Comparison of ENCODE assay signal across 12 cellular contexts in genomic region chr3:30632065-30632464, GRCh38. TPM values are rescaled to one million over a fixed set of nuclear protein-coding genes. Genes with fewer than 3 reads are reported as not detected.
DNase-seq lines count a peak whose midpoint lies in the region; ATAC-seq and TF ChIP-seq lines count a peak whose summit lies in the region.
"Had no signal": no experiment of that assay in that cellular context is flagged by ENCODE, and none has a peak within 500 bp of the region (broad histone marks: within the 10 kb centered on the region; RNA-seq: fewer than 3 reads in every experiment).

No MANE protein-coding gene starts in this region.

- H3K36me3 ChIP-seq in A673 (ENCODE audit: insufficient read depth, low read length, poor library complexity, severe bottlenecking) (no peaks in the 10 kb centered on the region), mesenchymal stem cell (ENCODE audit: control insufficient read depth in 1 of 2, insufficient read depth in 2 of 2, low read depth in 1 of 2, low read length in 2 of 2) (peaks cover 0 to 81% of the 10 kb centered on the region in 2 experiments)
- H3K36me3 ChIP-seq: thoracic aorta had no signal

- no peaks in the 10 kb centered on the region for H3K9me3 Mint-ChIP-seq in activated naive CD8-positive, alpha-beta T cell treated with anti-CD3 and anti-CD28 coated beads, Interleukin-2, amount 50 U/mL, for 24 hours

- H3K4me3 ChIP-seq in A673 (ENCODE audit: low read depth, low read length, poor library complexity, severe bottlenecking) (no peak overlapping the region), mesenchymal stem cell (ENCODE audit: insufficient read depth in 1 of 2, low read depth in 1 of 2, low read length in 2 of 2) (no peak overlapping the region)
- H3K4me3 ChIP-seq: thoracic aorta had no signal

- 79% methylated on average over 2 of the region's 3 CpGs for WGBS in mesenchymal stem cell

- POLR2A ChIA-PET in A673 (lab: Charles Lee; ENCODE audit: low non-redundant PET) = no interaction called here

- no peak overlapping the region for H2BK12ac ChIP-seq in mesenchymal stem cell (ENCODE audit: low read length in 2 of 2)

- H4K91ac ChIP-seq in mesenchymal stem cell (ENCODE audit: low read length) = no peak overlapping the region

- H3K4me2 ChIP-seq in mesenchymal stem cell (ENCODE audit: low read length, poor library complexity, severe bottlenecking) = no peak overlapping the region

- H2BK15ac ChIP-seq in mesenchymal stem cell (ENCODE audit: low read depth, poor library complexity, severe bottlenecking) = no peak overlapping the region

- H3K27ac ChIP-seq in A673 (ENCODE audit: low read depth, low read length, poor library complexity, severe bottlenecking) = peak overlapping the region; percentile 26
- H3K27ac ChIP-seq in mesenchymal stem cell (ENCODE audit: low read length, poor library complexity, severe bottlenecking) = no peak overlapping the region

- no peak overlapping the region for H3K23ac ChIP-seq in mesenchymal stem cell (ENCODE audit: low read length in 2 of 2)

- H2BK120ac ChIP-seq in mesenchymal stem cell (ENCODE audit: low read depth, low read length) = no peak overlapping the region

- H3K4ac ChIP-seq in mesenchymal stem cell (ENCODE audit: low read depth in 1 of 2, low read length in 2 of 2) = no peak overlapping the region

- peak overlapping the region; percentile 93 for H3K27ac Mint-ChIP-seq in activated naive CD8-positive, alpha-beta T cell treated with anti-CD3 and anti-CD28 coated beads, Interleukin-2, amount 50 U/mL, for 24 hours

- intact Hi-C loops in A673 (cut with micrococcal nuclease; ENCODE audit: unreplicated experiment) = no loop called here

- no peak overlapping the region for H2BK5ac ChIP-seq in mesenchymal stem cell (ENCODE audit: low read depth, low read length, poor library complexity, severe bottlenecking)

- peaks cover 98% of the 10 kb centered on the region for H3K4me1 Mint-ChIP-seq in activated naive CD8-positive, alpha-beta T cell treated with anti-CD3 and anti-CD28 coated beads, Interleukin-2, amount 50 U/mL, for 24 hours

- BruUV-seq in A673 (replicated peaks; lab: Mats Ljungman, UMichigan) = no TSS peak

- no peaks in the 10 kb centered on the region for H3K27me3 Mint-ChIP-seq in activated naive CD8-positive, alpha-beta T cell treated with anti-CD3 and anti-CD28 coated beads, Interleukin-2, amount 50 U/mL, for 24 hours

- no peak for ATAC-seq in activated naive CD8-positive, alpha-beta T cell treated with anti-CD3 and anti-CD28 coated beads, Interleukin-2, amount 50 U/mL, for 24 hours

- H3K9me3 ChIP-seq in A673 (ENCODE audit: low read depth, low read length, poor library complexity, severe bottlenecking) (no peaks in the 10 kb centered on the region), mesenchymal stem cell (ENCODE audit: control insufficient read depth, low read length) (no peaks in the 10 kb centered on the region)

- H3K27me3 ChIP-seq in A673 (replicated peaks; ENCODE audit: insufficient read depth, low read depth, low read length, poor library complexity) (no peaks in the 10 kb centered on the region), mesenchymal stem cell (ENCODE audit: control insufficient read depth in 1 of 2, insufficient read depth in 1 of 2, low read length in 2 of 2) (no peaks in the 10 kb centered on the region)

- no peak overlapping the region for H4K8ac ChIP-seq in mesenchymal stem cell (ENCODE audit: low read length)

- DNase-seq in A673 (ENCODE audit: low spot score) = peak; percentile 63
- peak; percentile 41 for DNase-seq in HCEC 1CT
- no peak for DNase-seq in activated naive CD8-positive, alpha-beta T cell treated with anti-CD3 and anti-CD28 coated beads, Interleukin-2, amount 50 U/mL, for 24 hours
- DNase-seq in mesenchymal stem cell = peak; percentile 40
- DNase-seq in ecto neural progenitor cell (ENCODE audit: low spot score) = no peak
- no peak for DNase-seq in stimulated activated CD4-positive, alpha-beta T cell treated with anti-CD3 and anti-CD28 coated beads, Interleukin-15, amount 100 ng/mL, for 24 hours
- no peak for DNase-seq in SK-N-DZ (ENCODE audit: low spot score)
- DNase-seq in NCI-H2029 (lab: John Stamatoyannopoulos, UW) = no peak
- DNase-seq: activated CD8-positive, alpha-beta memory T cell treated with anti-CD3 and anti-CD28 coated beads, Interleukin-2, amount 50 U/mL, for 4 hours; effector CD8-positive, alpha-beta T cell; kidney glomerular epithelial cell had no signal

- TF ChIP-seq CTCF in A673 (conservative IDR thresholded peaks at IDR 0.05; ENCODE audit: low read depth, low read length) = no peak

- H2AFZ ChIP-seq in mesenchymal stem cell (ENCODE audit: low read depth, low read length) = no peak overlapping the region

- H3K36me3 Mint-ChIP-seq in activated naive CD8-positive, alpha-beta T cell treated with anti-CD3 and anti-CD28 coated beads, Interleukin-2, amount 50 U/mL, for 24 hours (ENCODE audit: low read depth) = peaks cover 67% of the 10 kb centered on the region

- H3K79me1 ChIP-seq in mesenchymal stem cell (replicated peaks; ENCODE audit: low read length, poor library complexity, severe bottlenecking) = peaks cover 8% of the 10 kb centered on the region

- no peak overlapping the region for H3K18ac ChIP-seq in mesenchymal stem cell (ENCODE audit: low read depth in 1 of 2, low read length in 2 of 2)

- no peak overlapping the region for H2AK5ac ChIP-seq in mesenchymal stem cell (ENCODE audit: low read length, severe bottlenecking)

- H3K14ac ChIP-seq in mesenchymal stem cell (ENCODE audit: low read length in 2 of 2) = no peak overlapping the region

- H3K9ac ChIP-seq in mesenchymal stem cell (ENCODE audit: low read length) = peak overlapping the region; percentile 9

- H3K4me3 Mint-ChIP-seq in activated naive CD8-positive, alpha-beta T cell treated with anti-CD3 and anti-CD28 coated beads, Interleukin-2, amount 50 U/mL, for 24 hours = peak overlapping the region; percentile 74

- CTCF ChIA-PET in A673 (lab: Charles Lee) = no interaction called here

- peaks cover 88% of the 10 kb centered on the region for H3K4me1 ChIP-seq in A673 (ENCODE audit: insufficient read depth, low read length, poor library complexity, severe bottlenecking)
- peaks cover 2% of the 10 kb centered on the region for H3K4me1 ChIP-seq in mesenchymal stem cell (ENCODE audit: control insufficient read depth, insufficient read depth, low read depth, low read length)

RNA-seq across cellular contexts. Expression of gene TGFBR2, which starts 25.7 kb away (rescaled TPM):
- 16.1 TPM in 2 replicates for total RNA-seq in A673 (2021)
- 195 TPM for polyA plus RNA-seq in mesenchymal stem cell (2013, experiment 1 of 2)
- 202 TPM for polyA plus RNA-seq in mesenchymal stem cell (2013, experiment 2 of 2)
- polyA plus RNA-seq in SK-N-DZ (2014; cell fraction: cytosol; rRNA removed) = 0.49 and 0.83 TPM in 2 replicates
- 0.53 and 1.6 TPM in 2 replicates for polyA plus RNA-seq in SK-N-DZ (2014; cell fraction: nucleus; rRNA removed)

Comparison
In these comparisons a context has a peak if more than half of its experiments do, and no peak if none do; other contexts are left out.
1. DNase-seq: peak in A673 (single experiment), HCEC 1CT (single experiment) and mesenchymal stem cell (single experiment); none in activated naive CD8-positive, alpha-beta T cell treated with anti-CD3 and anti-CD28 coated beads, Interleukin-2, amount 50 U/mL, for 24 hours (single experiment), ecto neural progenitor cell (single experiment), stimulated activated CD4-positive, alpha-beta T cell treated with anti-CD3 and anti-CD28 coated beads, Interleukin-15, amount 100 ng/mL, for 24 hours (single experiment), SK-N-DZ (single experiment) and NCI-H2029 (single experiment).